Comparison of ENCODE assay signal across 10 cellular contexts in the genomic region with DNA sequence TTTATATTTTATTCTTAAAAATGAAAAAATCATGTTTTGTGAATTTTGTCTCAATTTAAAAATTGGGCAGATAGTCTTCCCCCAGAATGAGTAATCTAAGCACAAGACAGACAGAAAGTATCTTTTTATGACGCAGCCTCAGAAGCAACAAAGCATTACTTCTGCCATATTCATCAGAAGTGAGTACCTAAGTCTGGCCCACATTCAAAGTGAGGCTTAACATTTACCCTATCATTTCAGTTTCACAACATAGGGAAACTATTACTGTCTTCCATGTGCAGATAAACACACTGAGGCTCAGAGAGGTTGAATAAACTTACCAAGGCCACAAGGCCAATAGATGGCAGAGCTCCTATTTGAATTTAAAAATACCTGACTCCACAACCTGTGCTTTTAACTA. TPM values are rescaled to one million over a fixed set of nuclear protein-coding genes. Genes with fewer than 3 reads are reported as not detected.
DNase-seq lines count a peak whose midpoint lies in the region; ATAC-seq and TF ChIP-seq lines count a peak whose summit lies in the region.
"Had no signal": no experiment of that assay in that cellular context is flagged by ENCODE, and none has a peak within 500 bp of the region (broad histone marks: within the 10 kb centered on the region; RNA-seq: fewer than 3 reads in every experiment).

No MANE protein-coding gene starts in this region.

- WGBS in smooth muscle cell (ENCODE audit: low lambda C conversion rate): 58% methylated on average over 1 of the region's 1 CpG

- H4K20me1 ChIP-seq in GM23338 (replicated peaks; ENCODE audit: insufficient read depth) (no peaks in the 10 kb centered on the region), smooth muscle cell (ENCODE audit: low read depth) (no peaks in the 10 kb centered on the region)

- no peaks in the 10 kb centered on the region for H3K9me3 Mint-ChIP-seq in GM23338
- H3K9me3 Mint-ChIP-seq: endodermal cell had no signal

- H3K9ac ChIP-seq in smooth muscle cell (ENCODE audit: low read depth): no peak overlapping the region

- H3K36me3 ChIP-seq in BJ (ENCODE audit: control insufficient read depth, insufficient read depth, low read length) (no peaks in the 10 kb centered on the region), GM23338 (ENCODE audit: insufficient read depth) (no peaks in the 10 kb centered on the region), smooth muscle cell (ENCODE audit: low read depth) (no peaks in the 10 kb centered on the region)

- no peaks in the 10 kb centered on the region for H3K36me3 Mint-ChIP-seq in GM23338 (ENCODE audit: low read depth)

- H3K27me3 ChIP-seq in BJ (ENCODE audit: control insufficient read depth, insufficient read depth, low read length) (no peaks in the 10 kb centered on the region), GM23338 (ENCODE audit: insufficient read depth) (no peaks in the 10 kb centered on the region), smooth muscle cell (ENCODE audit: low read depth) (no peaks in the 10 kb centered on the region)

- ATAC-seq in GM18907 (IDR thresholded peaks at IDR 0.05; ENCODE audit: unreplicated experiment) (peak; percentile 41), HG03135 (IDR thresholded peaks at IDR 0.05; ENCODE audit: unreplicated experiment) (peak; percentile 40), GM23338 (no peak)

- H3K9me2 ChIP-seq in GM23338 (ENCODE audit: insufficient read depth): 0 out of 2 replicates have a peak, but pooled peaks cover 5% of the 10 kb centered on the region

- H2AFZ ChIP-seq in GM23338: no peak overlapping the region
- H2AFZ ChIP-seq in smooth muscle cell (ENCODE audit: low read depth): no peak overlapping the region

- H3K9me3 ChIP-seq in smooth muscle cell (replicated peaks; ENCODE audit: low read depth): no peaks in the 10 kb centered on the region

- H3K79me2 ChIP-seq in GM23338 (replicated peaks; ENCODE audit: insufficient read depth) (peaks cover under 1% of the 10 kb centered on the region), smooth muscle cell (ENCODE audit: low read depth) (peaks cover 4% of the 10 kb centered on the region)

- no peak overlapping the region for H3K27ac Mint-ChIP-seq in GM23338
- H3K27ac Mint-ChIP-seq: endodermal cell had no signal

- H3K4me2 ChIP-seq in GM23338 (no peak overlapping the region), smooth muscle cell (no peak overlapping the region)

- no peaks in the 10 kb centered on the region for H3K27me3 Mint-ChIP-seq in GM23338 (ENCODE audit: insufficient read depth, low read depth, poor library complexity)

- no peak overlapping the region for H3K4me3 Mint-ChIP-seq in GM23338
- H3K4me3 Mint-ChIP-seq: endodermal cell had no signal

- CTCF ChIA-PET in BJ (lab: Yijun Ruan, JAX): no interaction called here

- DNase-seq in BJ (ENCODE audit: low read depth) (peak; percentile 15), cardiac fibroblast (ENCODE audit: low read depth in 2 of 2) (peak; percentile 17 to 72), GM23338 (ENCODE audit: low spot score) (no peak), NCI-H524 (lab: John Stamatoyannopoulos, UW) (no peak), posterior vena cava (ENCODE audit: low spot score) (no peak), smooth muscle cell (lab: John Stamatoyannopoulos, UW; ENCODE audit: unreplicated experiment) (no peak)
- DNase-seq: endodermal cell, NCI-H524 treated with DMSO at 0.1 percent for 48 hours had no signal

- peaks cover 10% of the 10 kb centered on the region for H3K4me1 ChIP-seq in GM23338 (ENCODE audit: insufficient read depth)
- H3K4me1 ChIP-seq in smooth muscle cell (ENCODE audit: low read depth): peaks cover 6% of the 10 kb centered on the region

- H3K4me1 Mint-ChIP-seq in GM23338: peaks cover 31% of the 10 kb centered on the region

- H3F3A ChIP-seq in GM23338 (replicated peaks; ENCODE audit: low read depth): no peaks in the 10 kb centered on the region
- H3F3A ChIP-seq in smooth muscle cell (ENCODE audit: low read depth): peaks cover 5% of the 10 kb centered on the region

- TF ChIP-seq CTCF in BJ (IDR thresholded peaks at IDR 0.05; ENCODE audit: insufficient read depth, low read depth, low read length) (no peak), cardiac fibroblast (IDR thresholded peaks at IDR 0.05; ENCODE audit: low read depth, low read length) (no peak), GM23338 (conservative IDR thresholded peaks at IDR 0.05; ENCODE audit: low read depth in 2 of 2) (no peak), smooth muscle cell (IDR thresholded peaks at IDR 0.05; ENCODE audit: borderline replicate concordance, insufficient read depth, poor library complexity, severe bottlenecking) (no peak)

- intact Hi-C loops in posterior vena cava (cut with DNase I): no loop called here

- H3K27ac ChIP-seq in GM23338 (ENCODE audit: low read depth) (no peak overlapping the region), smooth muscle cell (ENCODE audit: low read depth) (no peak overlapping the region)

- POLR2A ChIA-PET in BJ (lab: Charles Lee): no interaction called here

- H3K4me3 ChIP-seq in BJ (ENCODE audit: low read depth, low read length) (no peak overlapping the region), cardiac fibroblast (replicated peaks in 1 of 2; ENCODE audit: low read depth in 2 of 2, low read length in 2 of 2) (no peak overlapping the region), GM23338 (no peak overlapping the region), smooth muscle cell (no peak overlapping the region)

TF ChIP-seq in GM23338, 12 proteins besides CTCF, POLR2A, EP300 and RAD21:
- TF ChIP-seq ZNF114 (CRISPR knock-in tag; IDR thresholded peaks at IDR 0.05) (no peak), EZH2phosphoT487 (IDR thresholded peaks at IDR 0.05; ENCODE audit: unreplicated experiment) (no peak), REST (IDR thresholded peaks at IDR 0.05; ENCODE audit: unreplicated experiment) (no peak), POLR2AphosphoS5 (IDR thresholded peaks at IDR 0.05; ENCODE audit: low read depth) (no peak)

RNA-seq across cellular contexts. Expression of gene PRDX4, which starts 4.4 kb away (rescaled TPM):
- polyA plus RNA-seq in BJ (2011; rRNA removed) (168 and 260 TPM in 2 replicates), GM23338 (2016; fragmentation: Nextera tagmentation; extraction: Ambion mirVana) (101 and 103 TPM in 2 replicates), smooth muscle cell (731 and 868 TPM in 2 replicates)
- 18.3 and 23.1 TPM in 2 replicates for polyA minus RNA-seq in BJ (2011; rRNA and poly(A)+ RNA removed)
- total RNA-seq in GM23338 (2014; rRNA removed; shearing (Covaris generic)): 101 and 139 TPM in 2 replicates
- total RNA-seq in posterior vena cava (10 to 100 TPM; 87.8 to 91.9 TPM), smooth muscle cell (768 and 853 TPM in 2 replicates)

Comparison
In these comparisons a context has a peak if more than half of its experiments do, and no peak if none do; other contexts are left out.
1. DNase-seq: peak in BJ (single experiment) and cardiac fibroblast (2 of 2); none in GM23338 (single experiment), NCI-H524 (0 of 2), posterior vena cava (single experiment) and smooth muscle cell (single experiment).